In the genomic region with DNA sequence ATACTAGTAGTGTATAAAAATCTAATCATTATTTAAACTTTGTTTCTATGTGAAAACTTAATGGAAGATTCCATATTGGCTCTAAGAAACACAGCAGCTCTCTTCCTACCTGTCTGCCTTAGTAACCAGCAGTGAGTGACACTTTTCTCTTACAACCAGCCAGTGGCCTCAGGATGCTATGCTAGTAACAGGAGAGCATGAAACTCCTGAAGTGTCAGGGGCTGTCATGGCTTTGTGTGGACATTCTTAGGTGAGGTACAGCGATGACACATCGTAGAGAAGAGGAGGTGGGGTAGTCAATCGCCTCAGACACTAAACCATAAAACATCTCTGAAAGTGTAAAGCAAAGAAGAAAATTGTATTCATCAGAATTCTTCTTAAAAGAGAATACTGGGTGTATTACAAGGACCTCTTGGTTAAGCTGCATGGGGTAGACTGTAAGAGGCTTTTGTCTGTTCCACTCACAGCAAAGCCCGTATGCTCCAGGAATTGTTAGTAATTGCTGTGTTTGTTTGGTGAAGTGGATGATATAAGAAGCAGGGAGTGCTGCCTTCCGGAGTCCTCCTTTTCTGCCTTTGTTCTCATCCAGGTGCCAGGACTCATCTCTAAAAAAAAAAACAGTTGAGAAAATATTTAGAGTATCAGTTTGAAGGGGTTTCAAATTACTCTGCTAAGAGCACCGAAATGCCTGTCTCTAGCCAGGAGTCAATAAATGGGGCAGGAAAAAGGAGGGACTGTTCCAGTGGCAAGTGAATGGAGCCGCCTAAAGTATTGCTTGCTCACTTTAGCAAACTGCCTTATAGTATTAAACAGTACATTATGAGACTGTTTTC, we compare ENCODE assay signal across 14 cellular contexts.
DNase-seq lines count a peak whose midpoint lies in the region; ATAC-seq and TF ChIP-seq lines count a peak whose summit lies in the region.
"Had no signal": no experiment of that assay in that cellular context is flagged by ENCODE, and none has a peak within 500 bp of the region (broad histone marks: within the 10 kb centered on the region; RNA-seq: fewer than 3 reads in every experiment).

No MANE protein-coding gene starts in this region.

- no peak for TF ChIP-seq EP300 in esophagus muscularis mucosa (IDR thresholded peaks at IDR 0.05)

- no peak for ATAC-seq in T-cell (replicated peaks in 1 of 4)
- ATAC-seq in HG02763 (IDR thresholded peaks at IDR 0.05; ENCODE audit: unreplicated experiment) = no peak
- ATAC-seq: activated CD8-positive, alpha-beta memory T cell treated with anti-CD3 and anti-CD28 coated beads, Interleukin-2, amount 10 ng/mL, durations not matched to agents 7 days and 5 days; left colon had no signal

- H3K4me3 Mint-ChIP-seq in T-cell = no peak overlapping the region
- H3K4me3 Mint-ChIP-seq: activated CD8-positive, alpha-beta memory T cell treated with anti-CD3 and anti-CD28 coated beads, Interleukin-2, amount 10 ng/mL, durations not matched to agents 7 days and 5 days; activated naive CD4-positive, alpha-beta T cell treated with anti-CD3 and anti-CD28 coated beads, Interleukin-2, amount 50 U/mL, for 24 hours had no signal

- WGBS in mesodermal cell (ENCODE audit: insufficient coverage in 2 of 2), 2 experiments = 11 to 55% methylated on average over 1 to 2 of the region's 7 CpGs
- WGBS in esophagus muscularis mucosa = 52% methylated on average over 7 of the region's 7 CpGs

- DNase-seq in G401 (ENCODE audit: low spot score) (peak; percentile 30), NCI-H2029 (lab: John Stamatoyannopoulos, UW) (peak; percentile 96), NCI-H69 (lab: John Stamatoyannopoulos, UW) (peak; percentile 96), T-cell (no peak), esophagus muscularis mucosa (ENCODE audit: extremely low spot score) (no peak), ecto neural progenitor cell (ENCODE audit: low spot score) (no peak)
- DNase-seq: activated CD8-positive, alpha-beta memory T cell treated with anti-CD3 and anti-CD28 coated beads, Interleukin-2, amount 10 ng/mL, durations not matched to agents 7 days and 5 days; glutamatergic neuron; left colon had no signal

- no peak for TF ChIP-seq POLR2A in esophagus muscularis mucosa (IDR thresholded peaks at IDR 0.05; ENCODE audit: low read depth)

- TF ChIP-seq CTCF in esophagus muscularis mucosa (IDR thresholded peaks at IDR 0.05) = no peak

- H3K36me3 ChIP-seq in mesodermal cell (ENCODE audit: control insufficient read depth, insufficient read depth, low read length) (no peaks in the 10 kb centered on the region), esophagus muscularis mucosa (no peaks in the 10 kb centered on the region)
- H3K36me3 ChIP-seq: cardiac muscle cell, SJSA1 had no signal

- no peak overlapping the region for H3K27ac Mint-ChIP-seq in T-cell
- H3K27ac Mint-ChIP-seq: activated CD8-positive, alpha-beta memory T cell treated with anti-CD3 and anti-CD28 coated beads, Interleukin-2, amount 10 ng/mL, durations not matched to agents 7 days and 5 days; activated naive CD4-positive, alpha-beta T cell treated with anti-CD3 and anti-CD28 coated beads, Interleukin-2, amount 50 U/mL, for 24 hours had no signal

- H3K4me3 ChIP-seq in mesodermal cell (ENCODE audit: extremely low read depth, insufficient read depth, low read length, poor library complexity, severe bottlenecking) (no peak overlapping the region), esophagus muscularis mucosa (no peak overlapping the region)
- H3K4me3 ChIP-seq: cardiac muscle cell, SJSA1 had no signal

- H3K27ac ChIP-seq in mesodermal cell (ENCODE audit: low read depth, low read length, severe bottlenecking) (peak overlapping the region; percentile 18), esophagus muscularis mucosa (replicated peaks in 1 of 4) (no peak overlapping the region)
- H3K27ac ChIP-seq: cardiac muscle cell, SJSA1 had no signal

- H3K36me3 Mint-ChIP-seq in T-cell = no peaks in the 10 kb centered on the region
- H3K36me3 Mint-ChIP-seq: activated CD8-positive, alpha-beta memory T cell treated with anti-CD3 and anti-CD28 coated beads, Interleukin-2, amount 10 ng/mL, durations not matched to agents 7 days and 5 days; activated naive CD4-positive, alpha-beta T cell treated with anti-CD3 and anti-CD28 coated beads, Interleukin-2, amount 50 U/mL, for 24 hours had no signal

- in situ Hi-C loops in G401 (cut with HindIII; ENCODE audit: low sequenced_read_pairs) = no loop called here

- no peaks in the 10 kb centered on the region for H3K4me1 Mint-ChIP-seq in T-cell
- H3K4me1 Mint-ChIP-seq: activated CD8-positive, alpha-beta memory T cell treated with anti-CD3 and anti-CD28 coated beads, Interleukin-2, amount 10 ng/mL, durations not matched to agents 7 days and 5 days; activated naive CD4-positive, alpha-beta T cell treated with anti-CD3 and anti-CD28 coated beads, Interleukin-2, amount 50 U/mL, for 24 hours had no signal

- H3K27me3 ChIP-seq in esophagus muscularis mucosa = no peaks in the 10 kb centered on the region
- H3K27me3 ChIP-seq: cardiac muscle cell, SJSA1 had no signal

- H3K4me1 ChIP-seq in mesodermal cell (ENCODE audit: control insufficient read depth, insufficient read depth, low read length, poor library complexity, severe bottlenecking) (peaks cover 6% of the 10 kb centered on the region), esophagus muscularis mucosa (no peaks in the 10 kb centered on the region)
- H3K4me1 ChIP-seq: SJSA1 had no signal

- H3K27me3 Mint-ChIP-seq in T-cell = no peaks in the 10 kb centered on the region
- H3K27me3 Mint-ChIP-seq: activated CD8-positive, alpha-beta memory T cell treated with anti-CD3 and anti-CD28 coated beads, Interleukin-2, amount 10 ng/mL, durations not matched to agents 7 days and 5 days; activated naive CD4-positive, alpha-beta T cell treated with anti-CD3 and anti-CD28 coated beads, Interleukin-2, amount 50 U/mL, for 24 hours had no signal

- intact Hi-C loops in esophagus muscularis mucosa (cut with DNase I) = no loop called here

- H3K9me3 Mint-ChIP-seq in T-cell = peaks cover 0 to 12% (median 3%) of the 10 kb centered on the region in 3 donors
- H3K9me3 Mint-ChIP-seq: activated naive CD4-positive, alpha-beta T cell treated with anti-CD3 and anti-CD28 coated beads, Interleukin-2, amount 50 U/mL, for 24 hours had no signal

- CTCF ChIA-PET in T-cell (lab: Charles Lee) = no interaction called here

- no peaks in the 10 kb centered on the region for H3K9me3 ChIP-seq in mesodermal cell (ENCODE audit: control insufficient read depth, low read length)
- H3K9me3 ChIP-seq in esophagus muscularis mucosa = no peaks in the 10 kb centered on the region

- POLR2A ChIA-PET in T-cell (lab: Charles Lee) = no interaction called here

Comparison
In these comparisons a context has a peak if more than half of its experiments do, and no peak if none do; other contexts are left out.
1. DNase-seq: peak in G401 (single experiment), NCI-H2029 (single experiment) and NCI-H69 (single experiment); none in T-cell (0 of 34), esophagus muscularis mucosa (single experiment) and ecto neural progenitor cell (single experiment).